ENCODE assay signal across 2 cellular contexts in the genomic region with DNA sequence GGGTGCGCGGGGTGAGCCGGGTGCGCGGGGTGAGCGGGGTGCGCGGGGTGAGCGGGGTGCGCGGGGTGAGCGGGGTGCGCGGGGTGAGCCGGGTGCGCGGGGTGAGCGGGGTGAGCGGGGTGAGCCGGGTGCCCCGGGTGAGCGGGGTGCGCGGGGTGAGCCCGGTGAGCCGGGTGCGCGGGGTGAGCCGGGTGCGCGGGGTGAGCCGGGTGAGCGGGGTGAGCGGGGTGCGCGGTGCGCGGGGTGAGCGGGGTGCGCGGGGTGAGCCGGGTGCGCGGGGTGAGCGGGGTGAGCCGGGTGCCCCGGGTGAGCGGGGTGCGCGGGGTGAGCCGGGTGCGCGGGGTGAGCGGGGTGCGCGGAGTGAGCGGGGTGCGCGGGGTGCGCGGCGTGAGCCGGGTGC. TPM values are rescaled to one million over a fixed set of nuclear protein-coding genes. Genes with fewer than 3 reads are reported as not detected.
"Had no signal": no experiment of that assay in that cellular context is flagged by ENCODE, and none has a peak within 500 bp of the region (broad histone marks: within the 10 kb centered on the region; RNA-seq: fewer than 3 reads in every experiment).

No MANE protein-coding gene starts in this region.

RNA-seq across cellular contexts. Expression of a gene that starts 29.8 kb away (rescaled TPM):
- total RNA-seq: activated CD8-positive, alpha-beta memory T cell treated with anti-CD3 and anti-CD28 coated beads for 36 hours; activated CD8-positive, alpha-beta T cell treated with anti-CD3 and anti-CD28 coated beads for 36 hours had no signal
